ENCODE assay signal across 32 cellular contexts in genomic region chr16:74825016-74825415, GRCh38. TPM values are rescaled to one million over a fixed set of nuclear protein-coding genes. Genes with fewer than 3 reads are reported as not detected.
"Had no signal": no experiment of that assay in that cellular context is flagged by ENCODE, and none has a peak within 500 bp of the region (broad histone marks: within the 10 kb centered on the region; RNA-seq: fewer than 3 reads in every experiment).

No MANE protein-coding gene starts in this region.

- H3K9me3 ChIP-seq: body of pancreas had no signal

- DNase-seq: activated B cell treated with CpG ODN at 0.5 μM for 24 hours; activated CD4-positive, alpha-beta memory T cell treated with anti-CD3 and anti-CD28 coated beads for 36 hours; activated CD4-positive, alpha-beta T cell treated with anti-CD3 and anti-CD28 coated beads for 4 hours; activated CD4-positive, alpha-beta T cell treated with anti-CD3 and anti-CD28 coated beads, Interleukin-2, amount 10 ng/mL, durations not matched to agents 24 days and 14 days; activated CD4-positive, alpha-beta T cell treated with anti-CD3 and anti-CD28 coated beads, Interleukin-2, amount 50 U/mL, for 1 hour; activated CD4-positive, alpha-beta T cell treated with anti-CD3 and anti-CD28 coated beads, Interleukin-2, amount 50 U/mL, for 4 hours; activated CD4-positive, CD25-positive, alpha-beta regulatory T cell treated with anti-CD3 and anti-CD28 coated beads, Interleukin-2, amount 50 U/mL, for 72 hours; activated CD8-positive, alpha-beta memory T cell treated with anti-CD3 and anti-CD28 coated beads for 24 hours; activated CD8-positive, alpha-beta memory T cell treated with anti-CD3 and anti-CD28 coated beads, Interleukin-2, amount 10 ng/mL, durations not matched to agents 7 days and 5 days; activated CD8-positive, alpha-beta memory T cell treated with anti-CD3 and anti-CD28 coated beads, Interleukin-2, amount 50 U/mL, for 48 hours; activated CD8-positive, alpha-beta T cell treated with anti-CD3 and anti-CD28 coated beads for 36 hours; activated effector memory CD4-positive, alpha-beta T cell treated with Interleukin-2 at 50 U/mL for 16 hours; activated gamma-delta T cell; activated naive CD4-positive, alpha-beta T cell treated with anti-CD3 and anti-CD28 coated beads for 36 hours; activated naive CD4-positive, alpha-beta T cell treated with anti-CD3 and anti-CD28 coated beads, Interleukin-2, amount 50 U/mL, for 16 hours; activated naive CD8-positive, alpha-beta T cell treated with anti-CD3 and anti-CD28 coated beads for 36 hours; activated T-cell treated with anti-CD3 and anti-CD28 coated beads, Interleukin-2, amount 50 U/mL, for 24 hours; activated T-cell treated with anti-CD3 and anti-CD28 coated beads, Interleukin-2, amount 50 U/mL, for 48 hours; amniotic stem cell; aorta; body of pancreas; brain microvascular endothelial cell; caudate nucleus; cerebellar nuclear complex; T-helper 1 cell; T-helper 2 cell; T-helper 9 cell had no signal

- ATAC-seq: activated CD8-positive, alpha-beta memory T cell treated with anti-CD3 and anti-CD28 coated beads, Interleukin-2, amount 10 ng/mL, durations not matched to agents 7 days and 5 days; activated CD8-positive, alpha-beta T cell treated with anti-CD3 and anti-CD28 coated beads for 36 hours; activated naive CD4-positive, alpha-beta T cell treated with anti-CD3 and anti-CD28 coated beads, Interleukin-2, amount 50 U/mL, for 72 hours; body of pancreas had no signal

- H3K27me3 ChIP-seq: adrenal gland, body of pancreas, brain microvascular endothelial cell, breast epithelium had no signal

- H3K4me1 ChIP-seq: body of pancreas, breast epithelium had no signal

- H3K36me3 ChIP-seq: adrenal gland, brain microvascular endothelial cell, breast epithelium had no signal

- H3K4me3 ChIP-seq: adrenal gland, body of pancreas, breast epithelium had no signal

- H3K27ac ChIP-seq: adrenal gland, body of pancreas, brain microvascular endothelial cell, breast epithelium, VCaP had no signal

RNA-seq across cellular contexts. Expression of gene FA2H, which starts 50.4 kb away (rescaled TPM):
- total RNA-seq: activated CD4-positive, alpha-beta T cell treated with anti-CD3 and anti-CD28 coated beads, Interleukin-2, amount 10 ng/mL, durations not matched to agents 24 days and 14 days; activated CD8-positive, alpha-beta T cell treated with anti-CD3 and anti-CD28 coated beads for 36 hours; activated naive CD4-positive, alpha-beta T cell treated with anti-CD3 and anti-CD28 coated beads, Interleukin-2, amount 50 U/mL, for 72 hours; activated naive CD8-positive, alpha-beta T cell treated with anti-CD3 and anti-CD28 coated beads for 36 hours; activated T-helper 2 cell treated with anti-CD3 and anti-CD28 coated beads, Interferon-gamma antibody, Interleukin-2, Interleukin-4, amounts not matched to agents 10 μg/mL and 5 μg/mL and 100 μg/mL, durations not matched to agents 14 hours and 24 hours and 36 hours had no signal
